1 cellular context compared by ENCODE assay signal in the genomic region with DNA sequence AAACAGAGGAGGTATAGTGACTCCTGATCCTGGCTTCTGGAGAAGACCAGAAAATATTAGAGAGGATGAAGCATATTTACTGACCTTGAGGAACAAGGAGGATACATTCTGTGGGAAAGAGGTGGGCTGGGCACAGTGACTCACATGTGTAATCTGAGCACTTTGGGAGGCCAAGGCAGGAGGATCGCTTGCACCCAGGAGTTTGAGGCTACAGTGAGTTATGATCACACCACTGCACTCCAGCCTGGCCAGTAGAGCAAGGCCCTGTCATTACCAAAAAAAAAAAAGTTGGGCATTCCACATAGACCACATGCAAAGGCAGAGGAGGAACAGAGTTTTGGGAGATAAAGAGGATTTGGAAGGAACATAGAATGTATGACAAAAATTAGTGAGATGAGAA.
TF ChIP-seq lines count a peak whose summit lies in the region.

No MANE protein-coding gene starts in this region.

TF ChIP-seq in HCT116, 20 proteins besides CTCF, POLR2A, EP300 and RAD21 (continued from another document):
- TF ChIP-seq ZFX (IDR thresholded peaks at IDR 0.05) = no peak
- no peak for TF ChIP-seq CEBPB (IDR thresholded peaks at IDR 0.05; ENCODE audit: low read depth)
- TF ChIP-seq ELF1 (IDR thresholded peaks at IDR 0.05; ENCODE audit: borderline replicate concordance, low read depth) = no peak
- no peak for TF ChIP-seq JUND (IDR thresholded peaks at IDR 0.05)
- TF ChIP-seq EGR1 (IDR thresholded peaks at IDR 0.05; ENCODE audit: low read depth) = no peak
